Comparison of ENCODE assay signal across 31 cellular contexts in genomic region chr14:27134200-27134599, GRCh38.
DNase-seq lines count a peak whose midpoint lies in the region; ATAC-seq, FAIRE-seq and TF ChIP-seq lines count a peak whose summit lies in the region.
"Had no signal": no experiment of that assay in that cellular context is flagged by ENCODE, and none has a peak within 500 bp of the region (broad histone marks: within the 10 kb centered on the region; RNA-seq: fewer than 3 reads in every experiment).

No MANE protein-coding gene starts in this region.

- ATAC-seq in HepG2, result no peak
- no peak for ATAC-seq in right lobe of liver
- ATAC-seq in K562, result no peak
- ATAC-seq: A549; CD8-positive, alpha-beta T cell had no signal

- H3K9me3 ChIP-seq in HepG2 (ENCODE audit: low read length) (peaks cover 92% of the 10 kb centered on the region), right lobe of liver (no peaks in the 10 kb centered on the region), K562 (replicated peaks; ENCODE audit: control insufficient read depth, insufficient read depth, low read depth, low read length) (no peaks in the 10 kb centered on the region)
- H3K9me3 ChIP-seq: A549; BE2C; BLaER1; BLaER1 treated with 17β-estradiol and CSF1 and Interleukin-3, amounts not matched to agents 10 nM and 100 nM; Caco-2 had no signal

- no peak overlapping the region for H3K4me3 ChIP-seq in HepG2 (replicated peaks in 1 of 3; ENCODE audit: insufficient read depth in 1 of 3, low read depth in 2 of 3, low read length in 3 of 3)
- no peak overlapping the region for H3K4me3 ChIP-seq in right lobe of liver
- H3K4me3 ChIP-seq in K562, result no peak overlapping the region
- H3K4me3 ChIP-seq: A549; BLaER1; BLaER1 treated with 17β-estradiol and CSF1 and Interleukin-3, amounts not matched to agents 10 nM and 100 nM had no signal

- DNase-seq in HepG2 (ENCODE audit: low spot score), result no peak
- DNase-seq in right lobe of liver, result no peak
- DNase-seq in K562 (ENCODE audit: extremely low read depth in 1 of 4, low spot score in 3 of 4), result no peak
- DNase-seq in anterior cingulate cortex (lab: John Stamatoyannopoulos, UW), result no peak
- DNase-seq: 8988T; ACHN; AML-193; BE2C; C1 segment of cervical spinal cord; Caco-2; Calu3; CD4-positive, alpha-beta memory T cell; CD4-positive, alpha-beta T cell; CD4-positive, CD25-positive, alpha-beta regulatory T cell; CD8-positive, alpha-beta memory T cell; CD8-positive, alpha-beta T cell; COR-L47; DMS 273 treated with DMSO at 0.1 percent for 48 hours; DMS153; DMS53; DMS79; DMS79 treated with DMSO at 0.1 percent for 48 hours; DND-41; EL had no signal

- H3K27me3 ChIP-seq in HepG2 (ENCODE audit: control insufficient read depth in 1 of 2, insufficient read depth in 2 of 2, low read length in 2 of 2), result no peaks in the 10 kb centered on the region
- H3K27me3 ChIP-seq in right lobe of liver, result no peaks in the 10 kb centered on the region
- no peaks in the 10 kb centered on the region for H3K27me3 ChIP-seq in K562 (ENCODE audit: control insufficient read depth in 2 of 2, insufficient read depth in 2 of 2, low read length in 2 of 2)
- H3K27me3 ChIP-seq: BE2C; BLaER1; BLaER1 treated with 17β-estradiol and CSF1 and Interleukin-3, amounts not matched to agents 10 nM and 100 nM had no signal

- BruUV-seq in HepG2 (replicated peaks; lab: Mats Ljungman, UMichigan) (no TSS peak), K562 (replicated peaks; lab: Mats Ljungman, UMichigan) (no TSS peak)

- H3K27ac ChIP-seq in HepG2 (ENCODE audit: extremely low read length, insufficient read depth, low read length), result no peak overlapping the region
- H3K27ac ChIP-seq in right lobe of liver, result no peak overlapping the region
- no peak overlapping the region for H3K27ac ChIP-seq in K562 (ENCODE audit: extremely low read depth, low read depth, low read length)
- H3K27ac ChIP-seq: 22Rv1; A549; BLaER1; BLaER1 treated with 17β-estradiol and CSF1 and Interleukin-3, amounts not matched to agents 10 nM and 100 nM; C4-2B had no signal

- H3K4me2 ChIP-seq in HepG2 (ENCODE audit: low read depth, low read length) (no peak overlapping the region), K562 (ENCODE audit: insufficient read depth, low read length) (no peak overlapping the region)
- H3K4me2 ChIP-seq: A549; BLaER1; BLaER1 treated with 17β-estradiol and CSF1 and Interleukin-3, amounts not matched to agents 10 nM and 100 nM had no signal

- no peaks in the 10 kb centered on the region for H3K9me1 ChIP-seq in K562 (ENCODE audit: control insufficient read depth, insufficient read depth, low read length)

- WGBS in HepG2 (ENCODE audit: low lambda C conversion rate), result 3% methylated on average over 2 of the region's 2 CpGs
- 65% methylated on average over 2 of the region's 2 CpGs for WGBS in right lobe of liver (ENCODE audit: insufficient coverage, low coverage, low lambda C conversion rate, missing lambda C conversion rate)
- 14% methylated on average over 2 of the region's 2 CpGs for WGBS in K562 (ENCODE audit: insufficient coverage, low coverage, missing lambda C conversion rate)

- TF ChIP-seq EP300 in HepG2 (IDR thresholded peaks at IDR 0.05; ENCODE audit: low read depth in 2 of 2, low read length in 2 of 2) (no peak), HepG2 (CRISPR knock-in tag; IDR thresholded peaks at IDR 0.05; ENCODE audit: borderline replicate concordance) (no peak), K562 (IDR thresholded peaks at IDR 0.05; ENCODE audit: low read length) (no peak)

- no peak overlapping the region for H2AFZ ChIP-seq in HepG2 (ENCODE audit: low read length)
- H2AFZ ChIP-seq in K562 (ENCODE audit: low read depth, low read length), result no peak overlapping the region

- H3K79me2 ChIP-seq in HepG2 (ENCODE audit: insufficient read depth, low read length) (no peaks in the 10 kb centered on the region), K562 (ENCODE audit: control insufficient read depth, insufficient read depth, low read length) (no peaks in the 10 kb centered on the region)

- no peak for TF ChIP-seq POLR2A in HepG2 (IDR thresholded peaks at IDR 0.05; ENCODE audit: insufficient read depth in 1 of 2, low read depth in 2 of 2, low read length in 2 of 2)
- TF ChIP-seq POLR2A in right lobe of liver (IDR thresholded peaks at IDR 0.05), result no peak
- TF ChIP-seq POLR2A in K562 (conservative IDR thresholded peaks at IDR 0.05), result no peak

- H3K4me1 ChIP-seq in HepG2 (ENCODE audit: insufficient read depth, low read length) (no peaks in the 10 kb centered on the region), right lobe of liver (no peaks in the 10 kb centered on the region), K562 (replicated peaks in 1 of 2; ENCODE audit: control insufficient read depth in 2 of 2, insufficient read depth in 2 of 2, low read length in 2 of 2) (no peaks in the 10 kb centered on the region)
- H3K4me1 ChIP-seq: A549; BE2C; BLaER1; BLaER1 treated with 17β-estradiol and CSF1 and Interleukin-3, amounts not matched to agents 10 nM and 100 nM; Caco-2 had no signal

- no peaks in the 10 kb centered on the region for H4K20me1 ChIP-seq in HepG2 (ENCODE audit: insufficient read depth, low read length)
- H4K20me1 ChIP-seq in K562 (replicated peaks; ENCODE audit: control insufficient read depth, insufficient read depth, low read length), result no peaks in the 10 kb centered on the region
- H4K20me1 ChIP-seq: BLaER1; BLaER1 treated with 17β-estradiol and CSF1 and Interleukin-3, amounts not matched to agents 10 nM and 100 nM had no signal

- in situ Hi-C loops in HepG2 (cut with HindIII; ENCODE audit: extremely low pct_ligation_motif_present, low pct_unique_long_range_greater_than_20kb) (no loop called here), K562 (cut with MboI) (no loop called here)

- no peak for FAIRE-seq in HepG2 (lab: Jason Lieb, UNC)
- FAIRE-seq in K562 (lab: Jason Lieb, UNC), result no peak
- FAIRE-seq: A204.1, A549, D721Med had no signal

- intact Hi-C loops in HepG2 (cut with micrococcal nuclease; ENCODE audit: unreplicated experiment) (no loop called here), right lobe of liver (cut with DNase I) (no loop called here), K562 (cut with micrococcal nuclease) (no loop called here)

- TF ChIP-seq RAD21 in HepG2 (CRISPR knock-in tag; IDR thresholded peaks at IDR 0.05) (no peak), K562 (CRISPR knock-in tag; conservative IDR thresholded peaks at IDR 0.05 in 1 of 2, IDR thresholded peaks at IDR 0.05 in 1 of 2) (no peak)

- TF ChIP-seq CTCF in HepG2 (CRISPR knock-in tag; IDR thresholded peaks at IDR 0.05), result no peak
- no peak for TF ChIP-seq CTCF in right lobe of liver (IDR thresholded peaks at IDR 0.05)
- TF ChIP-seq CTCF in K562 (IDR thresholded peaks at IDR 0.05 in 2 of 3, conservative IDR thresholded peaks at IDR 0.05 in 1 of 3; ENCODE audit: insufficient read depth in 2 of 3, low read depth in 1 of 3, low read length in 3 of 3), result no peak

- H3K36me3 ChIP-seq in HepG2 (replicated peaks in 1 of 2; ENCODE audit: control insufficient read depth in 1 of 2, insufficient read depth in 2 of 2, low read length in 2 of 2) (no peaks in the 10 kb centered on the region), right lobe of liver (no peaks in the 10 kb centered on the region), K562 (ENCODE audit: control insufficient read depth, insufficient read depth, low read length) (no peaks in the 10 kb centered on the region)
- H3K36me3 ChIP-seq: BE2C; BLaER1; BLaER1 treated with 17β-estradiol and CSF1 and Interleukin-3, amounts not matched to agents 10 nM and 100 nM had no signal

- CTCF ChIA-PET in HepG2 (lab: Yijun Ruan, JAX; ENCODE audit: low intra/inter-chr PET ratio, low total read pairs), result no interaction called here
- CTCF ChIA-PET in K562 (lab: Yijun Ruan, JAX; ENCODE audit: low intra/inter-chr PET ratio), result no interaction called here

- POLR2A ChIA-PET in HepG2 (lab: Yijun Ruan, JAX) (no interaction called here), K562 (lab: Yijun Ruan, JAX) (no interaction called here)

- H3K9ac ChIP-seq in HepG2 (ENCODE audit: insufficient read depth, low read depth, low read length) (no peak overlapping the region), K562 (ENCODE audit: insufficient read depth in 1 of 2, low read depth in 2 of 2, low read length in 2 of 2) (no peak overlapping the region)
- H3K9ac ChIP-seq: BLaER1; BLaER1 treated with 17β-estradiol and CSF1 and Interleukin-3, amounts not matched to agents 10 nM and 100 nM had no signal

TF ChIP-seq in HepG2, 621 proteins besides CTCF, POLR2A, EP300 and RAD21:
- TF ChIP-seq RELA (CRISPR knock-in tag; IDR thresholded peaks at IDR 0.05) (no peak), RAD51 (IDR thresholded peaks at IDR 0.05; ENCODE audit: borderline replicate concordance) (peak; percentile 56; the same call in 1 of the 2 replicates)

TF ChIP-seq in K562, 482 proteins besides CTCF, POLR2A, EP300 and RAD21:
- TF ChIP-seq TFE3 (CRISPR knock-in tag; IDR thresholded peaks at IDR 0.05) (peak; percentile 55; the same call in 1 of the 2 replicates), ATF3 (IDR thresholded peaks at IDR 0.05) (no peak), ATF3 (CRISPR knock-in tag; conservative IDR thresholded peaks at IDR 0.05) (no peak)
TF ChIP-seq in K562: peak in this region for 1.

Comparison
In these comparisons a context has a peak if more than half of its experiments do, and no peak if none do; other contexts are left out.
1. Of the 241 proteins assayed by ChIP-seq in both HepG2 and K562: peak only in HepG2: RAD51; only in K562: TFE3; in both: none; in neither: 239.